18 cellular contexts compared by ENCODE assay signal in genomic region chr4:174041555-174042110, GRCh38.
"Had no signal": no experiment of that assay in that cellular context is flagged by ENCODE, and none has a peak within 500 bp of the region (broad histone marks: within the 10 kb centered on the region; RNA-seq: fewer than 3 reads in every experiment).

No MANE protein-coding gene starts in this region.

- H3K4me3 ChIP-seq: colonic mucosa, hepatocyte, left lung, transverse colon had no signal

- H3K9me3 ChIP-seq: colonic mucosa, left lung, transverse colon had no signal

- ATAC-seq: activated CD8-positive, alpha-beta memory T cell treated with anti-CD3 and anti-CD28 coated beads, Interleukin-2, amount 10 ng/mL, durations not matched to agents 7 days and 5 days; left lung; stimulated activated naive CD8-positive, alpha-beta T cell treated with anti-CD3 and anti-CD28 coated beads, Interleukin-15, Interleukin-2, amounts not matched to agents 100 U/mL and 50 U/mL, for 24 hours had no signal

- H3K4me1 ChIP-seq: colonic mucosa, left lung, transverse colon had no signal

- H3K27ac ChIP-seq: colonic mucosa, epithelial cell of prostate, hepatocyte, left lung, transverse colon had no signal

- H3K27me3 ChIP-seq: colonic mucosa, hepatocyte, left lung, transverse colon had no signal

- H3K36me3 ChIP-seq: colonic mucosa, left lung, transverse colon had no signal

- DNase-seq: activated B cell treated with CpG ODN at 0.5 μM for 24 hours; activated CD4-positive, alpha-beta memory T cell treated with anti-CD3 and anti-CD28 coated beads, Interleukin-2, amount 10 ng/mL, durations not matched to agents 7 days and 5 days; activated CD4-positive, alpha-beta T cell treated with anti-CD3 and anti-CD28 coated beads for 4 hours; activated CD8-positive, alpha-beta memory T cell treated with anti-CD3 and anti-CD28 coated beads, Interleukin-2, amount 10 ng/mL, durations not matched to agents 7 days and 5 days; activated naive CD4-positive, alpha-beta T cell treated with anti-CD3 and anti-CD28 coated beads for 36 hours; anterior cingulate cortex; caudate nucleus; colonic mucosa; endodermal cell; kidney; left lung; occipital lobe; posterior cingulate gyrus; stimulated activated CD4-positive, alpha-beta T cell treated with anti-CD3 and anti-CD28 coated beads, Interleukin-1b, Interleukin-23, amount 100 ng/mL, for 48 hours; stimulated activated naive CD8-positive, alpha-beta T cell treated with anti-CD3 and anti-CD28 coated beads, Interleukin-15, Interleukin-2, amounts not matched to agents 100 U/mL and 50 U/mL, for 24 hours; transverse colon had no signal
